ENCODE assay signal across 17 cellular contexts in genomic region chr20:53194891-53195290, GRCh38.
DNase-seq lines count a peak whose midpoint lies in the region; FAIRE-seq and TF ChIP-seq lines count a peak whose summit lies in the region.
"Had no signal": no experiment of that assay in that cellular context is flagged by ENCODE, and none has a peak within 500 bp of the region (broad histone marks: within the 10 kb centered on the region; RNA-seq: fewer than 3 reads in every experiment).

No MANE protein-coding gene starts in this region.

- no peak for DNase-seq in GM06990 (ENCODE audit: extremely low read depth, insufficient read length)
- peak; percentile 6 for DNase-seq in NCI-H69 (lab: John Stamatoyannopoulos, UW)
- peak; percentile 59 for DNase-seq in endodermal cell
- no peak for DNase-seq in progenitor cell of endocrine pancreas (ENCODE audit: low spot score, unreplicated experiment)
- no peak for DNase-seq in chondrocyte (ENCODE audit: low spot score)
- DNase-seq in frontal cortex (ENCODE audit: low spot score in 2 of 2): no peak
- no peak for DNase-seq in G401 (ENCODE audit: low spot score)
- DNase-seq: ACHN; Caco-2; CD4-positive, alpha-beta T cell; GDM1; GOT3 had no signal

- peak; percentile 8 for TF ChIP-seq CTCF in GM06990 (IDR thresholded peaks at IDR 0.05; ENCODE audit: insufficient read depth, low read length, poor library complexity, severe bottlenecking)
- TF ChIP-seq CTCF in endodermal cell (conservative IDR thresholded peaks at IDR 0.05): peak; percentile 54
- TF ChIP-seq CTCF in progenitor cell of endocrine pancreas (IDR thresholded peaks at IDR 0.05; ENCODE audit: unreplicated experiment): peak; percentile 15
- no peak for TF ChIP-seq CTCF in chondrocyte (IDR thresholded peaks at IDR 0.05)

- no peak overlapping the region for H3K27ac ChIP-seq in endodermal cell (ENCODE audit: low read depth, low read length)
- H3K27ac ChIP-seq: C4-2B, HL-60 had no signal

- H3K4me1 ChIP-seq in endodermal cell (ENCODE audit: control insufficient read depth, insufficient read depth, low read length): no peaks in the 10 kb centered on the region
- H3K4me1 ChIP-seq: Caco-2, HAP-1 had no signal

- no peaks in the 10 kb centered on the region for H3K9me3 ChIP-seq in endodermal cell (ENCODE audit: control insufficient read depth, low read length)
- H3K9me3 ChIP-seq: Caco-2, HAP-1 had no signal

- H3K27ac Mint-ChIP-seq in endodermal cell (no peak overlapping the region), progenitor cell of endocrine pancreas (peak overlapping the region; percentile 36), chondrocyte (ENCODE audit: unreplicated experiment) (no peak overlapping the region)
- H3K27ac Mint-ChIP-seq: CD4-positive, alpha-beta T cell had no signal

- H3K4me3 ChIP-seq in GM06990 (replicated peaks; ENCODE audit: low read depth, low read length): no peak overlapping the region
- no peak overlapping the region for H3K4me3 ChIP-seq in endodermal cell (ENCODE audit: low read length)
- H3K4me3 ChIP-seq: HAP-1 had no signal

- H3K36me3 Mint-ChIP-seq in endodermal cell (ENCODE audit: low read depth): no peaks in the 10 kb centered on the region
- peaks cover 1% of the 10 kb centered on the region for H3K36me3 Mint-ChIP-seq in progenitor cell of endocrine pancreas (ENCODE audit: insufficient read depth)
- H3K36me3 Mint-ChIP-seq in chondrocyte (ENCODE audit: low read depth): no peaks in the 10 kb centered on the region

- H3K27me3 Mint-ChIP-seq in endodermal cell (ENCODE audit: insufficient read depth) (no peaks in the 10 kb centered on the region), progenitor cell of endocrine pancreas (no peaks in the 10 kb centered on the region), chondrocyte (ENCODE audit: low read depth) (peaks cover 20% of the 10 kb centered on the region)
- H3K27me3 Mint-ChIP-seq: CD4-positive, alpha-beta T cell had no signal

- in situ Hi-C loops in G401 (cut with HindIII; ENCODE audit: low sequenced_read_pairs): no loop called here

- H3K9ac ChIP-seq in endodermal cell (ENCODE audit: extremely low read depth, low read length, poor library complexity, severe bottlenecking): no peak overlapping the region

- H3K4me3 Mint-ChIP-seq in endodermal cell (no peak overlapping the region), progenitor cell of endocrine pancreas (ENCODE audit: low read depth) (peak overlapping the region; percentile 33), chondrocyte (ENCODE audit: unreplicated experiment) (no peak overlapping the region)
- H3K4me3 Mint-ChIP-seq: CD4-positive, alpha-beta T cell had no signal

- H3K9me3 Mint-ChIP-seq in endodermal cell (no peaks in the 10 kb centered on the region), progenitor cell of endocrine pancreas (ENCODE audit: low read depth) (no peaks in the 10 kb centered on the region), chondrocyte (ENCODE audit: low read depth) (no peaks in the 10 kb centered on the region)
- H3K9me3 Mint-ChIP-seq: CD4-positive, alpha-beta T cell had no signal

- H3K4me1 Mint-ChIP-seq in endodermal cell (peaks cover 6% of the 10 kb centered on the region), progenitor cell of endocrine pancreas (ENCODE audit: low read depth) (peaks cover 18% of the 10 kb centered on the region), chondrocyte (ENCODE audit: low read depth) (no peaks in the 10 kb centered on the region)

- H3K36me3 ChIP-seq in GM06990 (ENCODE audit: control insufficient read depth, insufficient read depth, low read length) (no peaks in the 10 kb centered on the region), endodermal cell (ENCODE audit: control insufficient read depth, insufficient read depth, low read length) (no peaks in the 10 kb centered on the region)
- H3K36me3 ChIP-seq: HAP-1 had no signal

- 64% methylated on average over 1 of the region's 3 CpGs; no CpG with 5 or more reads in 1 of the 2 experiments for WGBS in endodermal cell (ENCODE audit: insufficient coverage in 1 of 2, insufficient read length in 1 of 2), 2 experiments

- FAIRE-seq in frontal cortex (lab: Jason Lieb, UNC): no peak
- FAIRE-seq: A204.1, D721Med had no signal

- H3K27me3 ChIP-seq in GM06990 (replicated peaks; ENCODE audit: control insufficient read depth, insufficient read depth, low read length) (no peaks in the 10 kb centered on the region; the same call in 1 of the 2 replicates), endodermal cell (ENCODE audit: control insufficient read depth, insufficient read depth, low read length, poor library complexity, severe bottlenecking) (no peaks in the 10 kb centered on the region)

Comparison
In these comparisons a context has a peak if more than half of its experiments do, and no peak if none do; other contexts are left out.
1. DNase-seq: peak in NCI-H69 (single experiment) and endodermal cell (single experiment); none in GM06990 (single experiment), progenitor cell of endocrine pancreas (single experiment), chondrocyte (single experiment), frontal cortex (0 of 2) and G401 (single experiment).